2 cellular contexts compared by ENCODE assay signal in the genomic region with DNA sequence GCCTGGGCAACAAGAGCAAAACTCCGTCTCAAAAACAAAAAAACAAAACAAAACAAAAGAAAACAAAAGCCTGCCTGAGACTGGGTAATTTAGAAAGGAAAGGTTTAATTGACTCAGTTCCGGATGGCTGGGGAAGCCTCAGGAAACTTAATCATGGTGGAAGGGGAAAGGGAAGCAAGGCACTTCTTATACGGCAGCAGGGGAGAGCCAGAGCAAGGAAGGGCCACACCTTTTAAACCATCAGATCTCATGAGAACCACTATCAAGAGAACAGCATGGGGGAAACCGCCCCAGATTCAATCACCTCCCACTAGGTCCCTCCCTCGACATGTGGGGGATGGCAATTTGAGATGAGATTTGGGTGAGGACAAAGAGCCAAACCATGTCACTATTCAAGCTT.
TF ChIP-seq lines count a peak whose summit lies in the region.

No MANE protein-coding gene starts in this region.

TF ChIP-seq in HepG2, 621 proteins besides CTCF, POLR2A, EP300 and RAD21 (continued from another document):
- TF ChIP-seq STAT6 (CRISPR knock-in tag; IDR thresholded peaks at IDR 0.05; ENCODE audit: borderline replicate concordance) (no peak), LCORL (IDR thresholded peaks at IDR 0.05) (no peak), LCORL (CRISPR knock-in tag; IDR thresholded peaks at IDR 0.05) (no peak), ZNF598 (CRISPR knock-in tag; IDR thresholded peaks at IDR 0.05; ENCODE audit: borderline replicate concordance) (no peak), ZNF329 (CRISPR knock-in tag; IDR thresholded peaks at IDR 0.05; ENCODE audit: low read depth) (no peak), ZNF333 (CRISPR knock-in tag; IDR thresholded peaks at IDR 0.05; ENCODE audit: borderline replicate concordance) (no peak), PHF20 (CRISPR knock-in tag; IDR thresholded peaks at IDR 0.05) (no peak), CSRNP1 (CRISPR knock-in tag; IDR thresholded peaks at IDR 0.05) (no peak), FOXC1 (CRISPR knock-in tag; IDR thresholded peaks at IDR 0.05; ENCODE audit: borderline replicate concordance) (no peak), RBM39 (IDR thresholded peaks at IDR 0.05; ENCODE audit: low read depth, low read length, poor library complexity, severe bottlenecking) (no peak), WIZ (CRISPR knock-in tag; IDR thresholded peaks at IDR 0.05) (no peak), ZNF781 (CRISPR knock-in tag; IDR thresholded peaks at IDR 0.05; ENCODE audit: borderline replicate concordance, not compliant biosample characterization) (no peak), RFX5 (IDR thresholded peaks at IDR 0.05; ENCODE audit: low read depth, low read length) (no peak), PHF5A (CRISPR knock-in tag; IDR thresholded peaks at IDR 0.05; ENCODE audit: low read depth, unreplicated experiment) (no peak), ZNF33B (CRISPR knock-in tag; IDR thresholded peaks at IDR 0.05) (no peak), MIXL1 (CRISPR knock-in tag; IDR thresholded peaks at IDR 0.05) (no peak), ZNF792 (CRISPR knock-in tag; IDR thresholded peaks at IDR 0.05) (no peak), ZFX (CRISPR knock-in tag; IDR thresholded peaks at IDR 0.05; ENCODE audit: low read depth) (no peak)
- TF ChIP-seq, protein P1, sequence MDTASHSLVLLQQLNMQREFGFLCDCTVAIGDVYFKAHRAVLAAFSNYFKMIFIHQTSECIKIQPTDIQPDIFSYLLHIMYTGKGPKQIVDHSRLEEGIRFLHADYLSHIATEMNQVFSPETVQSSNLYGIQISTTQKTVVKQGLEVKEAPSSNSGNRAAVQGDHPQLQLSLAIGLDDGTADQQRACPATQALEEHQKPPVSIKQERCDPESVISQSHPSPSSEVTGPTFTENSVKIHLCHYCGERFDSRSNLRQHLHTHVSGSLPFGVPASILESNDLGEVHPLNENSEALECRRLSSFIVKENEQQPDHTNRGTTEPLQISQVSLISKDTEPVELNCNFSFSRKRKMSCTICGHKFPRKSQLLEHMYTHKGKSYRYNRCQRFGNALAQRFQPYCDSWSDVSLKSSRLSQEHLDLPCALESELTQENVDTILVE (CRISPR knock-in tag; IDR thresholded peaks at IDR 0.05), result no peak
- TF ChIP-seq, protein P2, sequence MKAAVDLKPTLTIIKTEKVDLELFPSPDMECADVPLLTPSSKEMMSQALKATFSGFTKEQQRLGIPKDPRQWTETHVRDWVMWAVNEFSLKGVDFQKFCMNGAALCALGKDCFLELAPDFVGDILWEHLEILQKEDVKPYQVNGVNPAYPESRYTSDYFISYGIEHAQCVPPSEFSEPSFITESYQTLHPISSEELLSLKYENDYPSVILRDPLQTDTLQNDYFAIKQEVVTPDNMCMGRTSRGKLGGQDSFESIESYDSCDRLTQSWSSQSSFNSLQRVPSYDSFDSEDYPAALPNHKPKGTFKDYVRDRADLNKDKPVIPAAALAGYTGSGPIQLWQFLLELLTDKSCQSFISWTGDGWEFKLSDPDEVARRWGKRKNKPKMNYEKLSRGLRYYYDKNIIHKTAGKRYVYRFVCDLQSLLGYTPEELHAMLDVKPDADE (CRISPR knock-in tag; IDR thresholded peaks at IDR 0.05), result no peak

TF ChIP-seq in K562, 482 proteins besides CTCF, POLR2A, EP300 and RAD21 (continued from another document):
- no peak for TF ChIP-seq STAG1 (CRISPR knock-in tag; IDR thresholded peaks at IDR 0.05; ENCODE audit: borderline replicate concordance)
- TF ChIP-seq C11orf30 (IDR thresholded peaks at IDR 0.05; ENCODE audit: low read depth), result no peak
- peak; percentile 46; the same call in 1 of the 2 replicates for TF ChIP-seq CC2D1A (IDR thresholded peaks at IDR 0.05)
